In the genomic region with DNA sequence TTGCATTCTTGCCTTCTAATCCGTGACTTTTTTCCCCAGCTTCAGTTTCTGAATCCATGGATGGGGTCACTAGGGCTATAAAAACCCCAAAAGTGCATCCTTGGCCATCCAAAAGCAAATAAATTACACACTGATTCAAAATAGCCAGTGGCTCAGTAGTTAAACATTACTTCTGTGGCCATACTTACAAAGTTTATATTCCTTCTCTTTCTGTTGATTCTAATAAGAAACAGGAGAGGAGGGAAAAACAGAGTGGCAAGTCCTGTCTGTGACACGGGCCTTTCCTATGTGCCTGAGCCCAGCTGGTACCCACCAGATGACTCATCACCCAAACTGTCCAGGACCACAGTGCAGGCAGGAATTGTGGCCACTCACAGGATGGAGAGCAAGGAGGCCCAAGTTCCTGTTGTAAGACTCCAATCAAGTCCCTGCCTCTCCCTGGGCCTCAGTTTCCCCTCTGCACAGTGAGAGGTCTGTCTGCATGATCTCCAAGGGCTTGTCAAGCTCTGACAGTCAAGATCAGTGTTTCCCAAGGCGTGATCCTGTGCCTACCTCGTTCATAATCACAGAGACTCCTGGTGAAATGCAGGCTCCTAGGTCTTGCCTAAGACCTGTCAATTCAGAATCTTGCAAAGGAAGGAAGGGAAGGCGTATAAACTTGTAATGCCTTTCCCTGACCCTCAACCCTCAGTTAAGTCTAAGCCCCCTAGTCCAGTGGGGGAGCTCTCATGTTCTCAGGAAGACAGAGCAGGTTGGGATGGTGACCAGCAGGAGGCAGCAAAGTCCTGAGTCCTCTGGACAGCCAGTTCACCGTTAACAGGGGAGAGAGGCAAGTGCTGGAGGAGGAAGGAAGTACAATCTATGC, we compare ENCODE assay signal across 8 cellular contexts. TPM values are rescaled to one million over a fixed set of nuclear protein-coding genes. Genes with fewer than 3 reads are reported as not detected.
A peak's percentile ranks its signal among the peaks of the same experiment; 100 is the strongest.
DNase-seq lines count a peak whose midpoint lies in the region; ATAC-seq and TF ChIP-seq lines count a peak whose summit lies in the region.

No MANE protein-coding gene starts in this region.

- peaks cover 10% of the 10 kb centered on the region for H3K36me3 Mint-ChIP-seq in endodermal cell (ENCODE audit: low read depth)

- H3K27me3 Mint-ChIP-seq in endodermal cell (ENCODE audit: insufficient read depth) = no peaks in the 10 kb centered on the region

- H3K27ac Mint-ChIP-seq in endodermal cell = peak overlapping the region; percentile 74

- H3K9me3 ChIP-seq in endodermal cell (ENCODE audit: control insufficient read depth, low read length) = no peaks in the 10 kb centered on the region

- H3K4me3 Mint-ChIP-seq in endodermal cell = no peak overlapping the region

- peaks cover 48% of the 10 kb centered on the region for H3K36me3 ChIP-seq in endodermal cell (ENCODE audit: control insufficient read depth, insufficient read depth, low read length)

- H3K4me1 ChIP-seq in endodermal cell (ENCODE audit: control insufficient read depth, insufficient read depth, low read length) = no peaks in the 10 kb centered on the region

- no peaks in the 10 kb centered on the region for H3K27me3 ChIP-seq in endodermal cell (ENCODE audit: control insufficient read depth, insufficient read depth, low read length, poor library complexity, severe bottlenecking)

- peak; percentile 94 for TF ChIP-seq CTCF in endodermal cell (conservative IDR thresholded peaks at IDR 0.05)

- peak; percentile 71 for ATAC-seq in GM18499 (IDR thresholded peaks at IDR 0.05; ENCODE audit: insufficient read depth, unreplicated experiment)
- ATAC-seq in HG02981 (IDR thresholded peaks at IDR 0.05; ENCODE audit: unreplicated experiment) = peak; percentile 72

- H3K9ac ChIP-seq in endodermal cell (ENCODE audit: extremely low read depth, low read length, poor library complexity, severe bottlenecking) = no peak overlapping the region

- WGBS in endodermal cell (ENCODE audit: insufficient coverage in 1 of 2, insufficient read length in 1 of 2), 2 experiments = 69 to 71% methylated on average over 3 to 6 of the region's 6 CpGs

- no peak overlapping the region for H3K27ac ChIP-seq in endodermal cell (ENCODE audit: low read depth, low read length)

- no peak overlapping the region for H3K4me3 ChIP-seq in endodermal cell (ENCODE audit: low read length)

- H3K4me1 Mint-ChIP-seq in endodermal cell = no peaks in the 10 kb centered on the region

- H3K9me3 Mint-ChIP-seq in endodermal cell = no peaks in the 10 kb centered on the region

- peak; percentile 80 for DNase-seq in 8988T
- DNase-seq in NCI-H82 treated with DMSO at 0.1 percent for 48 hours (lab: John Stamatoyannopoulos, UW; ENCODE audit: unreplicated experiment) = peak; percentile 45
- peak; percentile 89 for DNase-seq in activated CD8-positive, alpha-beta memory T cell treated with anti-CD3 and anti-CD28 coated beads for 24 hours
- DNase-seq in endodermal cell = peak; percentile 95
- DNase-seq in middle frontal gyrus (ENCODE audit: extremely low spot score, low spot score) = peak; percentile 33
- peak; percentile 83 for DNase-seq in stimulated activated CD8-positive, alpha-beta memory T cell treated with anti-CD3 and anti-CD28 coated beads, Interleukin-4, amount 100 ng/mL, for 48 hours

RNA-seq across cellular contexts. Expression of a gene that starts 29.5 kb away (rescaled TPM):
- total RNA-seq in endodermal cell = 10 to 100 TPM; 51.3 to 52.2 TPM
- polyA plus RNA-seq in endodermal cell (2013, experiment 1 of 2) = 33.0 TPM
- polyA plus RNA-seq in endodermal cell (2013, experiment 2 of 2) = 31.1 TPM

RNA-seq across cellular contexts. Expression of a gene that starts 30.9 kb away (rescaled TPM):
- 10 to 100 TPM; 44.9 to 47.1 TPM for total RNA-seq in endodermal cell
- 27.5 TPM for polyA plus RNA-seq in endodermal cell (2013, experiment 1 of 2)
- 26.7 TPM for polyA plus RNA-seq in endodermal cell (2013, experiment 2 of 2)

Comparison
In these comparisons a context has a peak if more than half of its experiments do, and no peak if none do; other contexts are left out.
1. DNase-seq: peak in every context shown above with its lines; median percentile 95 in endodermal cell; 89 in activated CD8-positive, alpha-beta memory T cell treated with anti-CD3 and anti-CD28 coated beads for 24 hours; 83 in stimulated activated CD8-positive, alpha-beta memory T cell treated with anti-CD3 and anti-CD28 coated beads, Interleukin-4, amount 100 ng/mL, for 48 hours; 80 in 8988T; 45 in NCI-H82 treated with DMSO at 0.1 percent for 48 hours; 33 in middle frontal gyrus.